24 cellular contexts compared by ENCODE assay signal in the genomic region with DNA sequence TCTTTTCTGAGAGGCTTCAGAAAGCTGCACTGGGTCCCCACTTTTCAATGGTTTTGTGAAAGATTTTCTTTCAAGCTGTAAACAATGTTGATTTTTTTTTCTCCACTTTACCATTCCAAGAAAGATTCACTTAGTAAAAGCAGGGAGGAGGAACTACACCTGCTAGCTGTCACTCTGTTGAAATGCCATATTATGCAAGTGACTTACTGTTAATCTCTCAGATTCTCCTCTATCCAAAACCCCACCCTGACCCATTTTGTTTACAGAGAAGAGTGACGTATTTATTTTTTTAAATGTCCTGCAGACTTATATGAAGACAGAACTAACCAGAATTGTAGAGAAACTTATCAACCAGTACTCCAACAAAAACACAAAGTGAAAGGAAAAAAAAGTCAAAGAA.
"Had no signal": no experiment of that assay in that cellular context is flagged by ENCODE, and none has a peak within 500 bp of the region (broad histone marks: within the 10 kb centered on the region; RNA-seq: fewer than 3 reads in every experiment).

No MANE protein-coding gene starts in this region.

- H3K4me3 ChIP-seq: colonic mucosa, esophagus squamous epithelium, gastrocnemius medialis, heart right ventricle, left lung, lower lobe of right lung, mucosa of descending colon had no signal

- DNase-seq: colonic mucosa; cortex of kidney; effector CD8-positive, alpha-beta T cell; effector memory CD8-positive, alpha-beta T cell; endodermal cell; erythroblast; esophagus squamous epithelium; foreskin fibroblast; foreskin melanocyte; gastrocnemius medialis; glutamatergic neuron; head of caudate nucleus; heart right ventricle; hippocampal formation; left cardiac atrium; left lung; left ventricle myocardium superior; lower lobe of right lung; mesenchymal stem cell; mucosa of descending colon had no signal

- H3K27me3 Mint-ChIP-seq: dendritic cell treated with granulocyte-macrophage colony-stimulating factor and Interleukin-4, amounts not matched to agents 40 ng/mL and 50 ng/mL, for 4 days had no signal

- H3K27me3 ChIP-seq: colonic mucosa, esophagus squamous epithelium, gastrocnemius medialis, heart right ventricle, left lung had no signal

- H3K36me3 ChIP-seq: colonic mucosa, esophagus squamous epithelium, gastrocnemius medialis, heart right ventricle, left lung, lower lobe of right lung had no signal

- H3K27ac ChIP-seq: colonic mucosa, epithelial cell of prostate, esophagus squamous epithelium, gastrocnemius medialis, heart right ventricle, left lung, lower lobe of right lung had no signal

- ATAC-seq: effector memory CD8-positive, alpha-beta T cell; esophagus mucosa; gastrocnemius medialis; heart right ventricle; left cardiac atrium; left lung; left ventricle myocardium superior; lower lobe of right lung; mucosa of descending colon had no signal

- H3K4me1 ChIP-seq: colonic mucosa, gastrocnemius medialis, left lung had no signal

- H3K9me3 ChIP-seq: colonic mucosa, esophagus squamous epithelium, gastrocnemius medialis, heart right ventricle, left lung, lower lobe of right lung, mucosa of descending colon had no signal

- H3K27ac Mint-ChIP-seq: dendritic cell treated with granulocyte-macrophage colony-stimulating factor and Interleukin-4, amounts not matched to agents 40 ng/mL and 50 ng/mL, for 4 days; effector memory CD8-positive, alpha-beta T cell; endodermal cell; mesothelial cell of epicardium had no signal

- H3K4me3 Mint-ChIP-seq: dendritic cell treated with granulocyte-macrophage colony-stimulating factor and Interleukin-4, amounts not matched to agents 40 ng/mL and 50 ng/mL, for 4 days; effector memory CD8-positive, alpha-beta T cell; endodermal cell; mesothelial cell of epicardium had no signal

- H3K9me3 Mint-ChIP-seq: dendritic cell treated with granulocyte-macrophage colony-stimulating factor and Interleukin-4, amounts not matched to agents 40 ng/mL and 50 ng/mL, for 4 days; effector memory CD8-positive, alpha-beta T cell had no signal
